In the genomic region with DNA sequence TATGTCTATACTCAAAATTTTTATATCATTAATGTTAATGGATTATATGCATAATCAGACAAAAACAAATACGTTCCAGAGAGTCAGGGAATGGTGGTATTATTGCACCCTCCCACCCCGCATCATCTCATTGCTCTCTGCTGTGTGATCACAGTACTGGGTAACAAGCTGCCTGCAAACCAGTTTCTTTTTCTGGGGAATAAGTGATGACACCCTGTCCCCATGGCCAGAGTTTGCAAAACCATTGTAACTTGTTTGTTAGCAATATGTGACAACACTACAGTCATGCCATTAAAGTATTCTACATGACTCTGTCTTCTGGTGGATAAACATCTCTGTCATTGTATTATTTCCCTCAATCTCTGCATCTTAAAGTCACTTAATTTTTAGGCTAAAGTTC, we compare ENCODE assay signal across 14 cellular contexts. TPM values are rescaled to one million over a fixed set of nuclear protein-coding genes. Genes with fewer than 3 reads are reported as not detected.
A peak's percentile ranks its signal among the peaks of the same experiment; 100 is the strongest.
DNase-seq lines count a peak whose midpoint lies in the region; ATAC-seq and TF ChIP-seq lines count a peak whose summit lies in the region.
"Had no signal": no experiment of that assay in that cellular context is flagged by ENCODE, and none has a peak within 500 bp of the region (broad histone marks: within the 10 kb centered on the region; RNA-seq: fewer than 3 reads in every experiment).

No MANE protein-coding gene starts in this region.

- H3K79me1 ChIP-seq in mesenchymal stem cell (replicated peaks; ENCODE audit: low read length, poor library complexity, severe bottlenecking): peaks cover 16% of the 10 kb centered on the region

- 86 to 94% (median 91%) methylated on average over 2 of the region's 2 CpGs for WGBS in heart left ventricle, 4 donors
- WGBS in mesenchymal stem cell: 93% methylated on average over 2 of the region's 2 CpGs
- 91 to 93% methylated on average over 2 of the region's 2 CpGs for WGBS in upper lobe of left lung, 2 donors

- H2AK5ac ChIP-seq in mesenchymal stem cell (ENCODE audit: low read length, severe bottlenecking): no peak overlapping the region

- no peak overlapping the region for H3K18ac ChIP-seq in mesenchymal stem cell (ENCODE audit: low read depth in 1 of 2, low read length in 2 of 2)

- no peak overlapping the region for H2AFZ ChIP-seq in mesenchymal stem cell (ENCODE audit: low read depth, low read length)

- no peak overlapping the region for H2BK15ac ChIP-seq in mesenchymal stem cell (ENCODE audit: low read depth, poor library complexity, severe bottlenecking)

- ATAC-seq in heart left ventricle: no peak
- ATAC-seq in left ventricle myocardium superior: no peak
- ATAC-seq in upper lobe of left lung (ENCODE audit: low FRiP score in 2 of 2): no peak
- ATAC-seq: activated CD8-positive, alpha-beta T cell treated with anti-CD3 and anti-CD28 coated beads for 36 hours had no signal

- no peak overlapping the region for H4K8ac ChIP-seq in mesenchymal stem cell (ENCODE audit: low read length)

- H3K4ac ChIP-seq in mesenchymal stem cell (ENCODE audit: low read depth in 1 of 2, low read length in 2 of 2): no peak overlapping the region

- H3K36me3 ChIP-seq in heart left ventricle (peaks cover 0 to 61% (median 51%) of the 10 kb centered on the region in 9 donors), ascending aorta (peaks cover 5 to 33% of the 10 kb centered on the region in 2 donors), mesenchymal stem cell (ENCODE audit: control insufficient read depth in 1 of 2, insufficient read depth in 2 of 2, low read depth in 1 of 2, low read length in 2 of 2) (peaks cover 8 to 74% of the 10 kb centered on the region in 2 experiments), upper lobe of left lung (peaks cover 0 to 41% (median 15%) of the 10 kb centered on the region in 4 donors)

- H4K91ac ChIP-seq in mesenchymal stem cell (ENCODE audit: low read length): no peak overlapping the region

- intact Hi-C loops in heart left ventricle (cut with DNase I): no loop called here
- intact Hi-C loops in left ventricle myocardium superior (cut with micrococcal nuclease): no loop called here
- intact Hi-C loops in ascending aorta (cut with DNase I): no loop called here

- TF ChIP-seq POLR2A in heart left ventricle (IDR thresholded peaks at IDR 0.05) (no peak), upper lobe of left lung (IDR thresholded peaks at IDR 0.05) (no peak)

- H3K27ac ChIP-seq in heart left ventricle: peak overlapping the region in 11 of 12 donors; percentile 93 to 99 (median 98)
- peak overlapping the region; percentile 92 to 99 for H3K27ac ChIP-seq in ascending aorta
- no peak overlapping the region for H3K27ac ChIP-seq in mesenchymal stem cell (ENCODE audit: low read length, poor library complexity, severe bottlenecking)
- H3K27ac ChIP-seq in upper lobe of left lung: peak overlapping the region; percentile 7 to 99 (median 70)

- DNase-seq in heart left ventricle: no peak
- no peak for DNase-seq in left ventricle myocardium superior
- DNase-seq in ascending aorta (ENCODE audit: low spot score in 2 of 2): no peak
- DNase-seq in mesenchymal stem cell: peak; percentile 55
- DNase-seq in upper lobe of left lung: no peak
- no peak for DNase-seq in NCI-H2171 treated with DMSO at 0.1 percent for 48 hours (lab: John Stamatoyannopoulos, UW)
- no peak for DNase-seq in NCI-H1694 treated with DMSO at 0.1 percent for 48 hours (lab: John Stamatoyannopoulos, UW)
- DNase-seq in activated CD4-positive, alpha-beta T cell treated with anti-CD3 and anti-CD28 coated beads, Interleukin-2, amount 50 U/mL, for 1 hour: no peak
- DNase-seq: activated CD8-positive, alpha-beta T cell treated with anti-CD3 and anti-CD28 coated beads for 36 hours; activated naive CD4-positive, alpha-beta T cell treated with anti-CD3 and anti-CD28 coated beads, Interleukin-2, amount 10 ng/mL, durations not matched to agents 7 days and 5 days; naive B cell; NCI-H1048; NCI-H510A; spleen had no signal

- H3K4me3 ChIP-seq in heart left ventricle (no peak overlapping the region), ascending aorta (no peak overlapping the region), mesenchymal stem cell (ENCODE audit: insufficient read depth in 1 of 2, low read depth in 1 of 2, low read length in 2 of 2) (no peak overlapping the region), upper lobe of left lung (no peak overlapping the region)
- H3K4me3 ChIP-seq: spleen had no signal

- H3K4me1 ChIP-seq in heart left ventricle (peaks cover 13 to 100% (median 82%) of the 10 kb centered on the region in 12 donors), ascending aorta (peaks cover 12 to 68% of the 10 kb centered on the region in 2 donors), mesenchymal stem cell (ENCODE audit: control insufficient read depth, insufficient read depth, low read depth, low read length) (peaks cover 9% of the 10 kb centered on the region), upper lobe of left lung (peaks cover 73 to 75% (median 74%) of the 10 kb centered on the region in 4 donors)

- TF ChIP-seq CTCF in heart left ventricle (IDR thresholded peaks at IDR 0.05) (no peak), ascending aorta (IDR thresholded peaks at IDR 0.05) (no peak), upper lobe of left lung (IDR thresholded peaks at IDR 0.05) (no peak)

- H2BK5ac ChIP-seq in mesenchymal stem cell (ENCODE audit: low read depth, low read length, poor library complexity, severe bottlenecking): no peak overlapping the region

- H3K9me3 ChIP-seq in heart left ventricle (no peaks in the 10 kb centered on the region), ascending aorta (no peaks in the 10 kb centered on the region), mesenchymal stem cell (ENCODE audit: control insufficient read depth, low read length) (peaks cover 3% of the 10 kb centered on the region), upper lobe of left lung (no peaks in the 10 kb centered on the region)
- H3K9me3 ChIP-seq: spleen had no signal

- no peak overlapping the region for H2BK120ac ChIP-seq in mesenchymal stem cell (ENCODE audit: low read depth, low read length)

- H3K23ac ChIP-seq in mesenchymal stem cell (ENCODE audit: low read length in 2 of 2): no peak overlapping the region

- H3K27me3 ChIP-seq in heart left ventricle (no peaks in the 10 kb centered on the region), ascending aorta (no peaks in the 10 kb centered on the region), mesenchymal stem cell (ENCODE audit: control insufficient read depth in 1 of 2, insufficient read depth in 1 of 2, low read length in 2 of 2) (no peaks in the 10 kb centered on the region), upper lobe of left lung (no peaks in the 10 kb centered on the region)
- H3K27me3 ChIP-seq: spleen had no signal

- no peak overlapping the region for H2BK12ac ChIP-seq in mesenchymal stem cell (ENCODE audit: low read length in 2 of 2)

- peak overlapping the region; percentile 78 for H3K9ac ChIP-seq in mesenchymal stem cell (ENCODE audit: low read length)

- no peak overlapping the region for H3K14ac ChIP-seq in mesenchymal stem cell (ENCODE audit: low read length in 2 of 2)

- H3K4me2 ChIP-seq in mesenchymal stem cell (ENCODE audit: low read length, poor library complexity, severe bottlenecking): no peak overlapping the region

- no peak for TF ChIP-seq EP300 in upper lobe of left lung (IDR thresholded peaks at IDR 0.05)

RNA-seq across cellular contexts. Expression of a gene that starts 39.5 kb away (rescaled TPM):
- total RNA-seq in heart left ventricle (100 to 1,000 TPM in 7 of 9 donors, 10 to 100 TPM in 2; 97.5 to 189 (median 128) TPM), left ventricle myocardium superior (105 TPM), ascending aorta (101 TPM), upper lobe of left lung (100 to 1,000 TPM in 2 of 6 donors, 10 to 100 TPM in 4; 80.2 to 146 (median 91.8) TPM)
- polyA plus RNA-seq in heart left ventricle: 10 to 100 TPM; 15.5 to 88.1 TPM
- polyA plus RNA-seq in mesenchymal stem cell (2013, experiment 1 of 2): 42.0 TPM
- polyA plus RNA-seq in mesenchymal stem cell (2013, experiment 2 of 2): 39.5 TPM
